In genomic region chr2:105782123-105782522, GRCh38 we compare ENCODE assay signal across 10 cellular contexts. TPM values are rescaled to one million over a fixed set of nuclear protein-coding genes. Genes with fewer than 3 reads are reported as not detected.
A peak's percentile ranks its signal among the peaks of the same experiment; 100 is the strongest.
DNase-seq lines count a peak whose midpoint lies in the region; ATAC-seq and TF ChIP-seq lines count a peak whose summit lies in the region.
"Had no signal": no experiment of that assay in that cellular context is flagged by ENCODE, and none has a peak within 500 bp of the region (broad histone marks: within the 10 kb centered on the region; RNA-seq: fewer than 3 reads in every experiment).

No MANE protein-coding gene starts in this region.

- peaks cover 0 to 48% (median 34%) of the 10 kb centered on the region in 11 experiments; a peak in 18 of 22 replicates for H3K36me3 ChIP-seq in BLaER1 treated with 17β-estradiol and CSF1 and Interleukin-3, amounts not matched to agents 10 nM and 100 nM
- no peaks in the 10 kb centered on the region for H3K36me3 ChIP-seq in PC-9 (ENCODE audit: low read depth)

- H3K4me3 Mint-ChIP-seq in CD14-positive monocyte: no peak overlapping the region

- peak overlapping the region; percentile 61 to 99 (median 96) for H3K4me2 ChIP-seq in BLaER1 treated with 17β-estradiol and CSF1 and Interleukin-3, amounts not matched to agents 10 nM and 100 nM
- H3K4me2 ChIP-seq in PC-9: no peak overlapping the region

- H4K20me1 ChIP-seq in BLaER1 treated with 17β-estradiol and CSF1 and Interleukin-3, amounts not matched to agents 10 nM and 100 nM: peaks cover 26 to 100% (median 57%) of the 10 kb centered on the region in 11 experiments; a peak in 16 of 22 replicates
- no peaks in the 10 kb centered on the region for H4K20me1 ChIP-seq in PC-9 (ENCODE audit: insufficient read depth)

- H3K27ac ChIP-seq in BLaER1 treated with 17β-estradiol and CSF1 and Interleukin-3, amounts not matched to agents 10 nM and 100 nM: peak overlapping the region in 8 of 11 experiments; percentile 8 to 48 (median 40); a peak in 13 of 22 replicates
- no peak overlapping the region for H3K27ac ChIP-seq in PC-9

- intact Hi-C loops in PC-9 (cut with micrococcal nuclease; ENCODE audit: unreplicated experiment): no loop called here
- intact Hi-C loops in CD14-positive monocyte (cut with micrococcal nuclease): no loop called here

- peak overlapping the region in 1 of 7 donors; percentile 15 for H3K27ac Mint-ChIP-seq in CD14-positive monocyte

- no peaks in the 10 kb centered on the region for H3K9me2 ChIP-seq in PC-9 (ENCODE audit: insufficient read depth)

- DNase-seq in GDM1 (lab: John Stamatoyannopoulos, UW): peak; percentile 16
- DNase-seq in PC-9: no peak
- no peak for DNase-seq in epithelial cell of esophagus (ENCODE audit: low read depth)
- no peak for DNase-seq in CD14-positive monocyte (ENCODE audit: low spot score)
- DNase-seq in left lobe of liver (ENCODE audit: low spot score): no peak
- no peak for DNase-seq in NCI-H1436 treated with DMSO at 0.1 percent for 48 hours (lab: John Stamatoyannopoulos, UW)
- DNase-seq: dermis blood vessel endothelial cell, EL, occipital lobe had no signal

- H3K27me3 Mint-ChIP-seq in CD14-positive monocyte (ENCODE audit: low read depth in 3 of 3): peaks cover 0 to 2% (median 2%) of the 10 kb centered on the region in 3 donors

- H3K27me3 ChIP-seq in BLaER1 treated with 17β-estradiol and CSF1 and Interleukin-3, amounts not matched to agents 10 nM and 100 nM: no peaks in the 10 kb centered on the region
- H3K27me3 ChIP-seq in PC-9 (ENCODE audit: insufficient read depth, low read depth): no peaks in the 10 kb centered on the region

- peak overlapping the region in 4 of 11 experiments; percentile 7 to 29 (median 16); a peak in 3 of 22 replicates for H3K9ac ChIP-seq in BLaER1 treated with 17β-estradiol and CSF1 and Interleukin-3, amounts not matched to agents 10 nM and 100 nM

- H3K9me3 Mint-ChIP-seq in CD14-positive monocyte: no peaks in the 10 kb centered on the region

- no peaks in the 10 kb centered on the region for H3K9me3 ChIP-seq in BLaER1 treated with 17β-estradiol and CSF1 and Interleukin-3, amounts not matched to agents 10 nM and 100 nM (replicated peaks in 1 of 11)
- H3K9me3 ChIP-seq in PC-9 (ENCODE audit: insufficient read depth, low read depth): no peaks in the 10 kb centered on the region

- POLR2A ChIA-PET in PC-9 (lab: Charles Lee; ENCODE audit: unreplicated experiment): no interaction called here

- BruUV-seq in PC-9 (replicated peaks; lab: Mats Ljungman, UMichigan): no TSS peak

- H3K79me2 ChIP-seq in PC-9 (ENCODE audit: low read depth): no peaks in the 10 kb centered on the region

- H3F3A ChIP-seq in PC-9 (ENCODE audit: insufficient read depth, low read depth): no peaks in the 10 kb centered on the region

- peaks cover 0 to 7% of the 10 kb centered on the region in 2 donors for H3K36me3 Mint-ChIP-seq in CD14-positive monocyte

- H2AFZ ChIP-seq in PC-9: no peak overlapping the region

- TF ChIP-seq CTCF in PC-9 (conservative IDR thresholded peaks at IDR 0.05) (peak; percentile 30; the same call in 1 of the 2 replicates), epithelial cell of esophagus (IDR thresholded peaks at IDR 0.05; ENCODE audit: insufficient read depth, low read depth, low read length, missing control alignments) (peak; percentile 35), CD14-positive monocyte (IDR thresholded peaks at IDR 0.05) (no peak)

- H3K4me1 Mint-ChIP-seq in CD14-positive monocyte: peaks cover 50% of the 10 kb centered on the region

- peaks cover 94 to 100% (median 100%) of the 10 kb centered on the region in 10 experiments for H3K4me1 ChIP-seq in BLaER1 treated with 17β-estradiol and CSF1 and Interleukin-3, amounts not matched to agents 10 nM and 100 nM
- no peaks in the 10 kb centered on the region for H3K4me1 ChIP-seq in PC-9 (replicated peaks; ENCODE audit: insufficient read depth)

- CTCF ChIA-PET in PC-9 (lab: Charles Lee): no interaction called here

- no peak for ATAC-seq in left lobe of liver

- H3K4me3 ChIP-seq in BLaER1 treated with 17β-estradiol and CSF1 and Interleukin-3, amounts not matched to agents 10 nM and 100 nM: no peak overlapping the region
- H3K4me3 ChIP-seq in PC-9 (no peak overlapping the region), epithelial cell of esophagus (ENCODE audit: low read length) (no peak overlapping the region)

RNA-seq across cellular contexts. Expression of gene NCK2, which starts 37.4 kb away (rescaled TPM):
- total RNA-seq in PC-9 (2021): 26.0 and 30.8 TPM in 2 replicates
- 1 to 10 TPM; 2.5 to 7.6 TPM for polyA plus RNA-seq in CD14-positive monocyte
- 6.3 TPM for total RNA-seq in left lobe of liver
